27 cellular contexts compared by ENCODE assay signal in the genomic region with DNA sequence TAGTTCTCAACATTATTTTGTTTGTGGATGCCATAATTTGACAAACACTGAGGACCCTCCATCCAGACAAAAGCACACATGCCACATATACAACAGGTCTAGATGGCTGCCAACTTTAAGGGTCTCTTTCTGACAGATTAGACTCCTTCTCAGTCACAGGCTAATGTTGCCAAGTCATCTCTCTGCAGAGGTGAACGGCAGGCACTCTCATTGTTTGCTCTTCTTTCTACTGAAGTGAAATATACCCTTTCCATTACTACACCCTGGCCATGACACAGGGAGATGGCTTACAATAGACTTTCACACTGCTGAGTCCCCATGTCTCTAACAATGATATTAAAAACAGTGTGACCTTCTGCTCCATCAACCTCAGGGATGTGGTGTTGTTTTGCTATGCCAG. TPM values are rescaled to one million over a fixed set of nuclear protein-coding genes. Genes with fewer than 3 reads are reported as not detected.
DNase-seq lines count a peak whose midpoint lies in the region; ATAC-seq, FAIRE-seq and TF ChIP-seq lines count a peak whose summit lies in the region.
"Had no signal": no experiment of that assay in that cellular context is flagged by ENCODE, and none has a peak within 500 bp of the region (broad histone marks: within the 10 kb centered on the region; RNA-seq: fewer than 3 reads in every experiment).

No MANE protein-coding gene starts in this region.

- H3K4me2 ChIP-seq in HepG2 (ENCODE audit: low read depth, low read length) = no peak overlapping the region
- H3K4me2 ChIP-seq: hepatocyte, neural progenitor cell had no signal

- BruUV-seq in HepG2 (replicated peaks; lab: Mats Ljungman, UMichigan) = no TSS peak

- no peak for TF ChIP-seq RAD21 in HepG2 (CRISPR knock-in tag; IDR thresholded peaks at IDR 0.05)

- H3K36me3 ChIP-seq in HepG2 (replicated peaks in 1 of 2; ENCODE audit: control insufficient read depth in 1 of 2, insufficient read depth in 2 of 2, low read length in 2 of 2) (no peaks in the 10 kb centered on the region), right lobe of liver (no peaks in the 10 kb centered on the region)
- H3K36me3 ChIP-seq: gastroesophageal sphincter, neural progenitor cell, stomach, uterus had no signal

- TF ChIP-seq EP300 in HepG2 (IDR thresholded peaks at IDR 0.05; ENCODE audit: low read depth in 2 of 2, low read length in 2 of 2) = no peak
- no peak for TF ChIP-seq EP300 in HepG2 (CRISPR knock-in tag; IDR thresholded peaks at IDR 0.05; ENCODE audit: borderline replicate concordance)

- in situ Hi-C loops in HepG2 (cut with HindIII; ENCODE audit: extremely low pct_ligation_motif_present, low pct_unique_long_range_greater_than_20kb) = no loop called here

- no peak overlapping the region for H3K9ac ChIP-seq in HepG2 (ENCODE audit: insufficient read depth, low read depth, low read length)
- H3K9ac ChIP-seq: neural progenitor cell had no signal

- FAIRE-seq in HepG2 (lab: Jason Lieb, UNC) (no peak), RCC 7860 (lab: Jason Lieb, UNC) (no peak)
- FAIRE-seq: bronchial epithelial cell, endothelial cell of umbilical vein, GM18507, GM19239, H54 had no signal

- TF ChIP-seq POLR2A in HepG2 (IDR thresholded peaks at IDR 0.05; ENCODE audit: insufficient read depth in 1 of 2, low read depth in 2 of 2, low read length in 2 of 2) (no peak), right lobe of liver (IDR thresholded peaks at IDR 0.05) (no peak)

- H4K20me1 ChIP-seq in HepG2 (ENCODE audit: insufficient read depth, low read length) = no peaks in the 10 kb centered on the region

- H3K27me3 ChIP-seq in HepG2 (ENCODE audit: control insufficient read depth in 1 of 2, insufficient read depth in 2 of 2, low read length in 2 of 2) = no peaks in the 10 kb centered on the region
- H3K27me3 ChIP-seq in right lobe of liver = no peaks in the 10 kb centered on the region
- H3K27me3 ChIP-seq: gastroesophageal sphincter, hepatocyte, neural progenitor cell, stomach, uterus had no signal

- CTCF ChIA-PET in HepG2 (lab: Yijun Ruan, JAX; ENCODE audit: low intra/inter-chr PET ratio, low total read pairs) = no interaction called here

- no peaks in the 10 kb centered on the region for H3K9me3 ChIP-seq in HepG2 (ENCODE audit: low read length)
- H3K9me3 ChIP-seq in right lobe of liver = no peaks in the 10 kb centered on the region
- H3K9me3 ChIP-seq: gastroesophageal sphincter, stomach, uterus had no signal

- TF ChIP-seq CTCF in HepG2 (CRISPR knock-in tag; IDR thresholded peaks at IDR 0.05) = no peak
- no peak for TF ChIP-seq CTCF in right lobe of liver (IDR thresholded peaks at IDR 0.05)

- WGBS in HepG2 (ENCODE audit: low lambda C conversion rate) = 0% methylated on average over 1 of the region's 1 CpG
- WGBS in right lobe of liver (ENCODE audit: insufficient coverage, low coverage, low lambda C conversion rate, missing lambda C conversion rate) = 20% methylated on average over 1 of the region's 1 CpG

- POLR2A ChIA-PET in HepG2 (lab: Yijun Ruan, JAX) = no interaction called here

- H3K4me3 ChIP-seq in HepG2 (replicated peaks in 1 of 3; ENCODE audit: insufficient read depth in 1 of 3, low read depth in 2 of 3, low read length in 3 of 3) (no peak overlapping the region), right lobe of liver (no peak overlapping the region)
- H3K4me3 ChIP-seq: gastroesophageal sphincter, hepatocyte, neural progenitor cell, stomach, uterus had no signal

- ATAC-seq in HepG2 = peak; percentile 56; the same call in 2 of the 3 replicates
- ATAC-seq in right lobe of liver = no peak
- ATAC-seq in HG02840 (IDR thresholded peaks at IDR 0.05; ENCODE audit: low FRiP score, unreplicated experiment) = no peak
- no peak for ATAC-seq in HG03354 (IDR thresholded peaks at IDR 0.05; ENCODE audit: poor library complexity, severe bottlenecking, unreplicated experiment)
- ATAC-seq: gastroesophageal sphincter had no signal

- H3K4me1 ChIP-seq in HepG2 (ENCODE audit: insufficient read depth, low read length) (peaks cover 10% of the 10 kb centered on the region; the same call in 1 of the 2 replicates), right lobe of liver (no peaks in the 10 kb centered on the region)
- H3K4me1 ChIP-seq: gastroesophageal sphincter, stomach, uterus had no signal

- no peak overlapping the region for H2AFZ ChIP-seq in HepG2 (ENCODE audit: low read length)
- H2AFZ ChIP-seq: hepatocyte, neural progenitor cell had no signal

- no peaks in the 10 kb centered on the region for H3K79me2 ChIP-seq in HepG2 (ENCODE audit: insufficient read depth, low read length)
- H3K79me2 ChIP-seq: hepatocyte had no signal

- DNase-seq in HepG2 (ENCODE audit: low spot score) = no peak
- DNase-seq in right lobe of liver = no peak
- DNase-seq in NCI-H1436 (lab: John Stamatoyannopoulos, UW) = peak; percentile 32
- DNase-seq in NCI-H69 (lab: John Stamatoyannopoulos, UW) = peak; percentile 84
- no peak for DNase-seq in RCC 7860 (ENCODE audit: low spot score)
- no peak for DNase-seq in occipital lobe (lab: John Stamatoyannopoulos, UW)
- DNase-seq: activated B cell treated with CpG ODN at 0.5 μM for 24 hours; activated CD4-positive, alpha-beta T cell treated with anti-CD3 and anti-CD28 coated beads, Interleukin-2, amount 10 ng/mL, durations not matched to agents 7 days and 5 days; AML-193; Calu3; CD4-positive, CD25-positive, alpha-beta regulatory T cell; kidney glomerular epithelial cell; MV-4-11; NCI-H526 treated with DMSO at 0.1 percent for 48 hours; stimulated activated CD4-positive, alpha-beta T cell treated with anti-CD3 and anti-CD28 coated beads, Interleukin-1b, Interleukin-23, amount 100 ng/mL, for 48 hours; stomach; uterus had no signal

- no peak overlapping the region for H3K27ac ChIP-seq in HepG2 (ENCODE audit: extremely low read length, insufficient read depth, low read length)
- no peak overlapping the region for H3K27ac ChIP-seq in right lobe of liver
- H3K27ac ChIP-seq: gastroesophageal sphincter, hepatocyte, neural progenitor cell, stomach, uterus had no signal

- intact Hi-C loops in HepG2 (cut with micrococcal nuclease; ENCODE audit: unreplicated experiment) = loop anchor here (2.0 kb wide), 1 partner anchor 23 kb away; no protein-coding TSS in a partner anchor
- intact Hi-C loops in right lobe of liver (cut with DNase I) = no loop called here

TF ChIP-seq in HepG2, 621 proteins besides CTCF, POLR2A, EP300 and RAD21:
- TF ChIP-seq NFE2L2 (IDR thresholded peaks at IDR 0.05; ENCODE audit: low read length) = 0 out of 2 replicates have a peak, but pooled peaks have one; percentile 8
- TF ChIP-seq SP4 (CRISPR knock-in tag; IDR thresholded peaks at IDR 0.05) = no peak

RNA-seq across cellular contexts. Expression of a gene that starts 47.5 kb away (rescaled TPM):
- total RNA-seq in HepG2 (2016; rRNA removed; fragmentation: Illumina TruSeq; extraction: Trizol) (9.4 and 10.0 TPM in 2 replicates), right lobe of liver (10 to 100 TPM in 4 of 6 experiments, 1 to 10 TPM in 2; 9.1 to 13.1 (median 10.9) TPM), occipital lobe (56.0 TPM)
- total RNA-seq in HepG2 (2016; cell fraction: cytosol; rRNA removed; fragmentation: Illumina TruSeq; extraction: Trizol; ENCODE audit: low read depth) = 1.5 and 1.8 TPM in 2 replicates
- total RNA-seq in HepG2 (2016; cell fraction: insoluble cytoplasmic fraction; rRNA removed; fragmentation: Illumina TruSeq; extraction: Trizol) = 9.6 and 12.0 TPM in 2 replicates
- 4.3 and 4.7 TPM in 2 replicates for total RNA-seq in HepG2 (2016; cell fraction: membrane; rRNA removed; fragmentation: Illumina TruSeq; extraction: Trizol)
- total RNA-seq in HepG2 (2016; cell fraction: nucleus; rRNA removed; fragmentation: Illumina TruSeq; extraction: Trizol) = 13.4 and 13.7 TPM in 2 replicates
- 4.7 and 4.9 TPM in 2 replicates for polyA plus RNA-seq in HepG2 (2011; rRNA removed)
- polyA plus RNA-seq in HepG2 (2011; cell fraction: cytosol; rRNA removed) = 2.0 and 2.9 TPM in 2 replicates
- polyA plus RNA-seq in HepG2 (2011; cell fraction: nucleus; rRNA removed) = 6.3 and 10.7 TPM in 2 replicates
- 6.4 and 8.3 TPM in 2 replicates for polyA plus RNA-seq in HepG2 (2012)
- 0.34 and 0.95 TPM in 2 replicates for polyA plus RNA-seq in HepG2 (2016; cell fraction: cytosol; fragmentation: Illumina TruSeq; extraction: Trizol; ENCODE audit: low read depth)
- polyA plus RNA-seq in HepG2 (2016; cell fraction: insoluble cytoplasmic fraction; fragmentation: Illumina TruSeq; extraction: Trizol; ENCODE audit: low read depth) = 7.1 and 7.7 TPM in 2 replicates
- polyA plus RNA-seq in HepG2 (2016; cell fraction: membrane; fragmentation: Illumina TruSeq; extraction: Trizol; ENCODE audit: low read depth) = 1.7 TPM in 2 replicates
- polyA plus RNA-seq in HepG2 (2016; cell fraction: nucleus; fragmentation: Illumina TruSeq; extraction: Trizol; ENCODE audit: insufficient read depth, low read depth) = 20.5 and 24.4 TPM in 2 replicates
- polyA minus RNA-seq in HepG2 (2011; rRNA and poly(A)+ RNA removed; ENCODE audit: low replicate concordance) = 1.3 and 1.8 TPM in 2 replicates
- polyA minus RNA-seq in HepG2 (2011; cell fraction: cytosol; rRNA and poly(A)+ RNA removed) = 4.0 and 4.6 TPM in 2 replicates
- 14.4 and 20.8 TPM in 2 replicates for polyA minus RNA-seq in HepG2 (2011; cell fraction: nucleus; rRNA and poly(A)+ RNA removed)

Comparison
In these comparisons a context has a peak if more than half of its experiments do, and no peak if none do; other contexts are left out.
1. DNase-seq: peak in NCI-H1436 (single experiment) and NCI-H69 (single experiment); none in HepG2 (single experiment), right lobe of liver (0 of 3), RCC 7860 (single experiment) and occipital lobe (single experiment).